In the genomic region with DNA sequence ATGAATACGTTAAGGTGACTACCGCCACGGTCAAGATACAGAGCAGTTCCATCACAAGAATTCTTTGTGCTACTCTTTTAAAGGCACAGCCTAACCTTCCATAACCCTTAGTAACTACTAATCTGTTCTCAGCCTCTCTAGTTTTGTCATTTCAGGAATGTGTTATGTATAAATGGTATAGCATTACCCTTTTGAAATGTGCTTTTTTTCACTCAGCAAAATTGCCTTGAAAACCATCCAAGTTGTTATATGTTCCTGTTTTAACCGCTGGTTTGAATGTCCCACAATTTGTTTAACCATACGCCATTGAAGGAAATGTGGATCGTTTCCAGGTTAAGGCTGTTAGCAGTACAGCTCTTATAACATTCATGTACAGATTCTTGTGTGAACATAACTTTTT, we compare ENCODE assay signal across 16 cellular contexts. TPM values are rescaled to one million over a fixed set of nuclear protein-coding genes. Genes with fewer than 3 reads are reported as not detected.
DNase-seq lines count a peak whose midpoint lies in the region; ATAC-seq and TF ChIP-seq lines count a peak whose summit lies in the region.
"Had no signal": no experiment of that assay in that cellular context is flagged by ENCODE, and none has a peak within 500 bp of the region (broad histone marks: within the 10 kb centered on the region; RNA-seq: fewer than 3 reads in every experiment).

No MANE protein-coding gene starts in this region.

- H3K4me1 Mint-ChIP-seq in activated CD4-positive, alpha-beta T cell treated with anti-CD3 and anti-CD28 coated beads for 36 hours: peaks cover 84% of the 10 kb centered on the region
- H3K4me1 Mint-ChIP-seq in activated CD4-positive, alpha-beta T cell treated with anti-CD3 and anti-CD28 coated beads, Interleukin-2, amount 10 ng/mL, durations not matched to agents 7 days and 5 days: peaks cover 57% of the 10 kb centered on the region
- peaks cover 36% of the 10 kb centered on the region for H3K4me1 Mint-ChIP-seq in WTC11
- H3K4me1 Mint-ChIP-seq in effector memory CD8-positive, alpha-beta T cell (ENCODE audit: low read depth in 2 of 2): peaks cover 39 to 82% of the 10 kb centered on the region in 2 donors

- ATAC-seq in activated CD4-positive, alpha-beta T cell treated with anti-CD3 and anti-CD28 coated beads for 36 hours: peak; percentile 71
- ATAC-seq in HG02588 (IDR thresholded peaks at IDR 0.05; ENCODE audit: unreplicated experiment) (peak; percentile 52), WTC11 (no peak), mucosa of descending colon (peak; percentile 31)
- ATAC-seq in effector memory CD8-positive, alpha-beta T cell (replicated peaks): no peak

- intact Hi-C loops in activated CD4-positive, alpha-beta T cell treated with anti-CD3 and anti-CD28 coated beads for 36 hours (cut with DNase I, micrococcal nuclease): no loop called here
- intact Hi-C loops in mucosa of descending colon (cut with DNase I, micrococcal nuclease): no loop called here

- peaks cover 44% of the 10 kb centered on the region for H3K36me3 Mint-ChIP-seq in activated CD4-positive, alpha-beta T cell treated with anti-CD3 and anti-CD28 coated beads for 36 hours (ENCODE audit: low read depth)
- peaks cover 44% of the 10 kb centered on the region for H3K36me3 Mint-ChIP-seq in activated CD4-positive, alpha-beta T cell treated with anti-CD3 and anti-CD28 coated beads, Interleukin-2, amount 10 ng/mL, durations not matched to agents 7 days and 5 days (ENCODE audit: low read depth)
- peaks cover 30% of the 10 kb centered on the region for H3K36me3 Mint-ChIP-seq in WTC11
- H3K36me3 Mint-ChIP-seq in effector memory CD8-positive, alpha-beta T cell (ENCODE audit: insufficient read depth): peaks cover 48% of the 10 kb centered on the region

- CTCF ChIA-PET in activated CD4-positive, alpha-beta T cell treated with anti-CD3 and anti-CD28 coated beads for 36 hours (lab: Charles Lee): interaction anchor here (0.6 to 1.2 kb wide), 5 partner anchors 9 to 1696 kb away, joined by 3 read pairs; no protein-coding TSS in a partner anchor
- CTCF ChIA-PET in activated CD4-positive, alpha-beta T cell treated with anti-CD3 and anti-CD28 coated beads, Interleukin-2, amount 10 ng/mL, durations not matched to agents 7 days and 5 days (lab: Charles Lee): interaction anchor here (0.8 to 1.5 kb wide), 4 partner anchors 8 to 28 kb away, joined by 3 read pairs; no protein-coding TSS in a partner anchor
- CTCF ChIA-PET in WTC11 (lab: Charles Lee): no interaction called here

- TF ChIP-seq CTCF in WTC11 (IDR thresholded peaks at IDR 0.05) (no peak), mucosa of descending colon (IDR thresholded peaks at IDR 0.05) (no peak)

- H3K27me3 Mint-ChIP-seq in activated CD4-positive, alpha-beta T cell treated with anti-CD3 and anti-CD28 coated beads for 36 hours: no peaks in the 10 kb centered on the region
- H3K27me3 Mint-ChIP-seq in activated CD4-positive, alpha-beta T cell treated with anti-CD3 and anti-CD28 coated beads, Interleukin-2, amount 10 ng/mL, durations not matched to agents 7 days and 5 days: no peaks in the 10 kb centered on the region
- H3K27me3 Mint-ChIP-seq in WTC11 (ENCODE audit: low read depth): no peaks in the 10 kb centered on the region
- H3K27me3 Mint-ChIP-seq in effector memory CD8-positive, alpha-beta T cell: no peaks in the 10 kb centered on the region

- no peak overlapping the region for H3K4me3 Mint-ChIP-seq in activated CD4-positive, alpha-beta T cell treated with anti-CD3 and anti-CD28 coated beads for 36 hours
- no peak overlapping the region for H3K4me3 Mint-ChIP-seq in activated CD4-positive, alpha-beta T cell treated with anti-CD3 and anti-CD28 coated beads, Interleukin-2, amount 10 ng/mL, durations not matched to agents 7 days and 5 days
- H3K4me3 Mint-ChIP-seq in WTC11: no peak overlapping the region
- H3K4me3 Mint-ChIP-seq in effector memory CD8-positive, alpha-beta T cell: peak overlapping the region in 1 of 2 donors; percentile 32

- POLR2A ChIA-PET in activated CD4-positive, alpha-beta T cell treated with anti-CD3 and anti-CD28 coated beads for 36 hours (lab: Charles Lee): interaction anchor here (0.7 kb wide), 1 partner anchor 8 kb away, joined by 3 read pairs; no protein-coding TSS in a partner anchor
- POLR2A ChIA-PET in activated CD4-positive, alpha-beta T cell treated with anti-CD3 and anti-CD28 coated beads, Interleukin-2, amount 10 ng/mL, durations not matched to agents 7 days and 5 days (lab: Charles Lee): no interaction called here
- POLR2A ChIA-PET in WTC11 (lab: Charles Lee): no interaction called here

- peaks cover 26% of the 10 kb centered on the region for H3K4me1 ChIP-seq in mucosa of descending colon (ENCODE audit: low read depth)

- H3K4me3 ChIP-seq in mucosa of descending colon (no peak overlapping the region), H7 (ENCODE audit: insufficient read depth, low read depth, low read length) (no peak overlapping the region)
- H3K4me3 ChIP-seq: lung, SJSA1 had no signal

- H3K27ac Mint-ChIP-seq in activated CD4-positive, alpha-beta T cell treated with anti-CD3 and anti-CD28 coated beads for 36 hours: no peak overlapping the region
- H3K27ac Mint-ChIP-seq in activated CD4-positive, alpha-beta T cell treated with anti-CD3 and anti-CD28 coated beads, Interleukin-2, amount 10 ng/mL, durations not matched to agents 7 days and 5 days: no peak overlapping the region
- H3K27ac Mint-ChIP-seq in WTC11: peak overlapping the region; percentile 74
- peak overlapping the region in 1 of 2 donors; percentile 26 for H3K27ac Mint-ChIP-seq in effector memory CD8-positive, alpha-beta T cell

- DNase-seq in activated CD4-positive, alpha-beta T cell treated with anti-CD3 and anti-CD28 coated beads for 36 hours: no peak
- DNase-seq in activated CD4-positive, alpha-beta T cell treated with anti-CD3 and anti-CD28 coated beads, Interleukin-2, amount 10 ng/mL, durations not matched to agents 7 days and 5 days: no peak
- DNase-seq in WTC11 (ENCODE audit: low spot score) (no peak), mucosa of descending colon (no peak), Ammon's horn (ENCODE audit: low spot score) (no peak), H7 (no peak)
- DNase-seq in effector memory CD8-positive, alpha-beta T cell: no peak
- DNase-seq: activated effector memory CD4-positive, alpha-beta T cell treated with anti-CD3 and anti-CD28 coated beads, Interleukin-2, amount 50 U/mL, for 16 hours; DMS 273 treated with DMSO at 0.1 percent for 48 hours; erythroblast; KG1; NCI-H1694 treated with DMSO at 0.1 percent for 48 hours; stimulated activated CD4-positive, alpha-beta T cell treated with anti-CD3 and anti-CD28 coated beads, Interleukin-12 subunit alpha, Interleukin-12 subunit beta, amount 100 ng/mL, for 4 hours had no signal

- no peaks in the 10 kb centered on the region for H3K9me3 Mint-ChIP-seq in activated CD4-positive, alpha-beta T cell treated with anti-CD3 and anti-CD28 coated beads for 36 hours (ENCODE audit: low read depth)
- H3K9me3 Mint-ChIP-seq in activated CD4-positive, alpha-beta T cell treated with anti-CD3 and anti-CD28 coated beads, Interleukin-2, amount 10 ng/mL, durations not matched to agents 7 days and 5 days: no peaks in the 10 kb centered on the region
- H3K9me3 Mint-ChIP-seq in WTC11: no peaks in the 10 kb centered on the region
- no peaks in the 10 kb centered on the region for H3K9me3 Mint-ChIP-seq in effector memory CD8-positive, alpha-beta T cell

- H3K36me3 ChIP-seq in mucosa of descending colon (ENCODE audit: low read depth) (no peaks in the 10 kb centered on the region), H7 (replicated peaks; ENCODE audit: control insufficient read depth, insufficient read depth, low read length) (peaks cover 4% of the 10 kb centered on the region; the same call in 1 of the 2 replicates)

- no peaks in the 10 kb centered on the region for H3K27me3 ChIP-seq in H7 (ENCODE audit: control insufficient read depth, insufficient read depth, low read length)
- H3K27me3 ChIP-seq: SJSA1 had no signal

- no peaks in the 10 kb centered on the region for H3K9me3 ChIP-seq in mucosa of descending colon
- H3K9me3 ChIP-seq: SJSA1 had no signal

TF ChIP-seq in WTC11, 78 proteins besides CTCF, POLR2A, EP300 and RAD21 (continues in another document):
- TF ChIP-seq MXD4 (CRISPR knock-in tag; IDR thresholded peaks at IDR 0.05; ENCODE audit: borderline replicate concordance): no peak
- no peak for TF ChIP-seq KAT7 (CRISPR knock-in tag; IDR thresholded peaks at IDR 0.05; ENCODE audit: borderline replicate concordance)
- TF ChIP-seq, protein P1, sequence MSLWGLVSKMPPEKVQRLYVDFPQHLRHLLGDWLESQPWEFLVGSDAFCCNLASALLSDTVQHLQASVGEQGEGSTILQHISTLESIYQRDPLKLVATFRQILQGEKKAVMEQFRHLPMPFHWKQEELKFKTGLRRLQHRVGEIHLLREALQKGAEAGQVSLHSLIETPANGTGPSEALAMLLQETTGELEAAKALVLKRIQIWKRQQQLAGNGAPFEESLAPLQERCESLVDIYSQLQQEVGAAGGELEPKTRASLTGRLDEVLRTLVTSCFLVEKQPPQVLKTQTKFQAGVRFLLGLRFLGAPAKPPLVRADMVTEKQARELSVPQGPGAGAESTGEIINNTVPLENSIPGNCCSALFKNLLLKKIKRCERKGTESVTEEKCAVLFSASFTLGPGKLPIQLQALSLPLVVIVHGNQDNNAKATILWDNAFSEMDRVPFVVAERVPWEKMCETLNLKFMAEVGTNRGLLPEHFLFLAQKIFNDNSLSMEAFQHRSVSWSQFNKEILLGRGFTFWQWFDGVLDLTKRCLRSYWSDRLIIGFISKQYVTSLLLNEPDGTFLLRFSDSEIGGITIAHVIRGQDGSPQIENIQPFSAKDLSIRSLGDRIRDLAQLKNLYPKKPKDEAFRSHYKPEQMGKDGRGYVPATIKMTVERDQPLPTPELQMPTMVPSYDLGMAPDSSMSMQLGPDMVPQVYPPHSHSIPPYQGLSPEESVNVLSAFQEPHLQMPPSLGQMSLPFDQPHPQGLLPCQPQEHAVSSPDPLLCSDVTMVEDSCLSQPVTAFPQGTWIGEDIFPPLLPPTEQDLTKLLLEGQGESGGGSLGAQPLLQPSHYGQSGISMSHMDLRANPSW (CRISPR knock-in tag; conservative IDR thresholded peaks at IDR 0.05; ENCODE audit: low read depth): no peak
- TF ChIP-seq GTF2I (CRISPR knock-in tag; conservative IDR thresholded peaks at IDR 0.05): no peak
- TF ChIP-seq, protein P2, sequence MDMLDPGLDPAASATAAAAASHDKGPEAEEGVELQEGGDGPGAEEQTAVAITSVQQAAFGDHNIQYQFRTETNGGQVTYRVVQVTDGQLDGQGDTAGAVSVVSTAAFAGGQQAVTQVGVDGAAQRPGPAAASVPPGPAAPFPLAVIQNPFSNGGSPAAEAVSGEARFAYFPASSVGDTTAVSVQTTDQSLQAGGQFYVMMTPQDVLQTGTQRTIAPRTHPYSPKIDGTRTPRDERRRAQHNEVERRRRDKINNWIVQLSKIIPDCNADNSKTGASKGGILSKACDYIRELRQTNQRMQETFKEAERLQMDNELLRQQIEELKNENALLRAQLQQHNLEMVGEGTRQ (CRISPR knock-in tag; IDR thresholded peaks at IDR 0.05): no peak

RNA-seq across cellular contexts. Expression of a gene that starts 32.0 kb away (rescaled TPM):
- total RNA-seq in activated CD4-positive, alpha-beta T cell treated with anti-CD3 and anti-CD28 coated beads for 36 hours: 100 to 1,000 TPM; 103 to 136 TPM
- 100 to 1,000 TPM; 126 to 145 TPM for total RNA-seq in activated CD4-positive, alpha-beta T cell treated with anti-CD3 and anti-CD28 coated beads, Interleukin-2, amount 10 ng/mL, durations not matched to agents 7 days and 5 days
- 108 to 115 TPM (median 111 TPM) in 3 replicates for total RNA-seq in WTC11 (2021)
- total RNA-seq in mucosa of descending colon: 100 to 1,000 TPM in 2 of 3 donors, 10 to 100 TPM in 1; 85.7 to 212 (median 111) TPM
- total RNA-seq in H7 (2014; rRNA removed; shearing (Covaris generic)): 71.0 and 99.9 TPM in 2 replicates

Comparison
In these comparisons a context has a peak if more than half of its experiments do, and no peak if none do; other contexts are left out.
1. ATAC-seq: peak in activated CD4-positive, alpha-beta T cell treated with anti-CD3 and anti-CD28 coated beads for 36 hours (single experiment), HG02588 (single experiment) and mucosa of descending colon (single experiment); none in WTC11 (single experiment) and effector memory CD8-positive, alpha-beta T cell (single experiment).